ENCODE assay signal across 25 cellular contexts in the genomic region with DNA sequence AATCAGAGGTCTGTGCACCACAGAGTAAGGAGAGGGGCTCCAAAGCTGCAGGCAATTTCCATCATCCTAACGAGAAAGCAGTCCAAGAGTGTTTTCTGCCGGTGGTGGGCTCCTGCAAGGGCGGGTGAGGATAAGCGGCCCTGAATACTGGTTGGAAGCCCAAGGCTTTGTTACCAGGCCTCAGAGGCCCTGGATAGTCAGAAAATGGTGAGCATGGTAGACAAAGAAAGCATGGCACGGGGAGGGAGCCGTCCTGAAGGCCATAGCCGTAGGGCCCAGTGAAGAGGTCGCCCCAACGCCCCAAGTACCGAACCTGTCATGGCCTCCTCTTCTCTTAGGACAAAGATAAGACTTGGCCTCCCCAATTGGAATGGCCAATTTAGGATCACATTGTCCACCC.
DNase-seq lines count a peak whose midpoint lies in the region; ATAC-seq and TF ChIP-seq lines count a peak whose summit lies in the region.
"Had no signal": no experiment of that assay in that cellular context is flagged by ENCODE, and none has a peak within 500 bp of the region (broad histone marks: within the 10 kb centered on the region; RNA-seq: fewer than 3 reads in every experiment).

No MANE protein-coding gene starts in this region.

- H3K4me3 ChIP-seq in right atrium auricular region (no peak overlapping the region), neural progenitor cell (no peak overlapping the region)
- H3K4me3 ChIP-seq: A549, BLaER1, GM12878 had no signal

- peak; percentile 57 for DNase-seq in cardiac septum (ENCODE audit: low spot score)
- no peak for DNase-seq in right atrium auricular region (ENCODE audit: low spot score)
- DNase-seq in mesenteric fat pad (ENCODE audit: low spot score), result peak; percentile 59
- DNase-seq in neural progenitor cell (ENCODE audit: low spot score), result no peak
- DNase-seq in HEK293T (ENCODE audit: extremely low spot score), result no peak
- no peak for DNase-seq in GM20000 (ENCODE audit: low spot score)
- DNase-seq: BE2C; C1 segment of cervical spinal cord; CD4-positive, alpha-beta memory T cell; CD4-positive, CD25-positive, alpha-beta regulatory T cell; CD8-positive, alpha-beta memory T cell; COR-L47; DMS 273 treated with DMSO at 0.1 percent for 48 hours; DMS153; DMS53; DMS79; DND-41; EL; GDM1 had no signal

- no peak overlapping the region for H3K4me2 ChIP-seq in neural progenitor cell
- H3K4me2 ChIP-seq: A549, BLaER1 had no signal

- TF ChIP-seq CTCF in right atrium auricular region (IDR thresholded peaks at IDR 0.05) (no peak), neural progenitor cell (IDR thresholded peaks at IDR 0.05) (no peak), GM20000 (IDR thresholded peaks at IDR 0.05; ENCODE audit: extremely low read depth, missing control alignments) (no peak)

- H3K36me3 Mint-ChIP-seq in neural progenitor cell, result no peaks in the 10 kb centered on the region
- H3K36me3 Mint-ChIP-seq: CD14-positive monocyte; CD4-positive, alpha-beta memory T cell; CD4-positive, CD25-positive, alpha-beta regulatory T cell; CD8-positive, alpha-beta memory T cell had no signal

- POLR2A ChIA-PET in HEK293T (lab: Yijun Ruan, JAX), result no interaction called here

- no peaks in the 10 kb centered on the region for H3K9me3 ChIP-seq in right atrium auricular region
- H3K9me3 ChIP-seq in neural progenitor cell (ENCODE audit: low read depth), result no peaks in the 10 kb centered on the region
- H3K9me3 ChIP-seq: A549, BE2C, BLaER1 had no signal

- no peak for ATAC-seq in HG02623 (IDR thresholded peaks at IDR 0.05; ENCODE audit: unreplicated experiment)
- ATAC-seq: A549, GM12878 had no signal

- no peak overlapping the region for H3K27ac ChIP-seq in right atrium auricular region
- no peak overlapping the region for H3K27ac ChIP-seq in neural progenitor cell
- H3K27ac ChIP-seq: 22Rv1, A549, BLaER1 had no signal

- peak overlapping the region; percentile 17 for H3K27ac Mint-ChIP-seq in neural progenitor cell
- H3K27ac Mint-ChIP-seq: CD14-positive monocyte; CD4-positive, CD25-positive, alpha-beta regulatory T cell; CD8-positive, alpha-beta memory T cell had no signal

- no peaks in the 10 kb centered on the region for H4K20me1 ChIP-seq in neural progenitor cell (ENCODE audit: low read depth)
- H4K20me1 ChIP-seq: BLaER1 had no signal

- no peaks in the 10 kb centered on the region for H3K79me2 ChIP-seq in neural progenitor cell (ENCODE audit: low read depth)

- H3K9ac ChIP-seq in neural progenitor cell, result no peak overlapping the region
- H3K9ac ChIP-seq: BLaER1 had no signal

- H2AFZ ChIP-seq in neural progenitor cell (replicated peaks), result no peak overlapping the region

- intact Hi-C loops in cardiac septum (cut with DNase I), result no loop called here

- peaks cover 9% of the 10 kb centered on the region for H3K4me1 Mint-ChIP-seq in neural progenitor cell
- H3K4me1 Mint-ChIP-seq: CD14-positive monocyte; CD4-positive, alpha-beta memory T cell; CD4-positive, CD25-positive, alpha-beta regulatory T cell; CD8-positive, alpha-beta memory T cell had no signal

- no peak overlapping the region for H3K4me3 Mint-ChIP-seq in neural progenitor cell
- H3K4me3 Mint-ChIP-seq: CD14-positive monocyte; CD4-positive, alpha-beta memory T cell; CD4-positive, CD25-positive, alpha-beta regulatory T cell; CD8-positive, alpha-beta memory T cell had no signal

- H3K27me3 ChIP-seq in right atrium auricular region, result no peaks in the 10 kb centered on the region
- H3K27me3 ChIP-seq in neural progenitor cell, result no peaks in the 10 kb centered on the region
- H3K27me3 ChIP-seq: BLaER1 had no signal

- H3K27me3 Mint-ChIP-seq in neural progenitor cell (ENCODE audit: insufficient read depth, low read depth), result no peaks in the 10 kb centered on the region

- peaks cover 40% of the 10 kb centered on the region for H3K36me3 ChIP-seq in right atrium auricular region
- H3K36me3 ChIP-seq in neural progenitor cell, result no peaks in the 10 kb centered on the region
- H3K36me3 ChIP-seq: BE2C, BLaER1 had no signal

- H3F3A ChIP-seq in neural progenitor cell (ENCODE audit: low read depth), result no peaks in the 10 kb centered on the region

- CTCF ChIA-PET in HEK293T (lab: Yijun Ruan, JAX), result no interaction called here

- no peaks in the 10 kb centered on the region for H3K9me3 Mint-ChIP-seq in neural progenitor cell
- H3K9me3 Mint-ChIP-seq: CD4-positive, alpha-beta memory T cell; CD4-positive, CD25-positive, alpha-beta regulatory T cell; CD8-positive, alpha-beta memory T cell had no signal

- H3K4me1 ChIP-seq in right atrium auricular region, result peaks cover 0 to 20% of the 10 kb centered on the region in 2 donors
- H3K4me1 ChIP-seq in neural progenitor cell, result peaks cover 6% of the 10 kb centered on the region
- H3K4me1 ChIP-seq: A549, BE2C, BLaER1 had no signal

TF ChIP-seq in HEK293T, 16 proteins besides CTCF, POLR2A, EP300 and RAD21:
- TF ChIP-seq FOXA1 (IDR thresholded peaks at IDR 0.05) (no peak), SP1 (IDR thresholded peaks at IDR 0.05) (no peak), LEF1 (IDR thresholded peaks at IDR 0.05; ENCODE audit: borderline replicate concordance) (no peak), FOXM1 (IDR thresholded peaks at IDR 0.05; ENCODE audit: borderline replicate concordance) (no peak), SUZ12 (IDR thresholded peaks at IDR 0.05) (no peak), NFRKB (IDR thresholded peaks at IDR 0.05) (no peak), ARNT (IDR thresholded peaks at IDR 0.05) (no peak), L3MBTL2 (conservative IDR thresholded peaks at IDR 0.05) (no peak), ELF4 (IDR thresholded peaks at IDR 0.05) (no peak)

Comparison
In these comparisons a context has a peak if more than half of its experiments do, and no peak if none do; other contexts are left out.
1. DNase-seq: peak in cardiac septum (single experiment) and mesenteric fat pad (single experiment); none in right atrium auricular region (single experiment), neural progenitor cell (single experiment), HEK293T (single experiment) and GM20000 (single experiment).